In the genomic region with DNA sequence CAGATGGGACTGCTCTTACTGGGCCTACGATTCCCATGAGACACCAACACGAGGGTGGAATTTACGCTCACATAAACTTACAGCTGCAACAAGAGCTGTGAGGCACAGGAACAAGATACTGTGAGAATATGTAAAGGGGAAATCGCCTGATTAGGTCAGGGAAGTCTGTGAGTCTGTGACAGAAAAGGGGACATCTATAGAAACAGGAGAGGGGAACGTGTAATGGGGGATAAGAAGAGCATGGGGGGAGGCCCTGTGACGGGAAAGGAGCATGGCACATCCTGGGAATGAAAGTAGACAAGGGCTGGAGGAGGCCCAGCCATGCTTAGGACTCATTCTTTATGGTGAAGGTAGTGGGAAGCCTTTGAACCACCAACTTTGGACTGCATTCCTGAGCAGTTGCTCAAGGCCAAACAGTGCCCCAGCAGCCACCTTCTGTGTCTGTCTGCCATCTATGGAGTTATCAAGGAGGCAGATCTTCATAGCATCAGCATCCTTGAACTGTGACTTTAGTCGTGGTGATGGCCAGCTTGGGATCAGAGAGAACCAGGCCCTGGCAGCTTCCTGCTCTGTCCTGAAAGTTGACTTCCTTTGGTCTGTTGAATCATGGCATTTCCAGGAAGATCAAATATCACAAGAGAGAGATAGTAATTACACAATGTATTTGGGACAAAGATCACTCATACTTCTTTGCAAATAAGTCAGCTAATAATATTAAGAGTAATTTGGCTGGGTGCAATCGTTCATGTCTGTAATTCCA, we compare ENCODE assay signal across 11 cellular contexts.
DNase-seq lines count a peak whose midpoint lies in the region; ATAC-seq and TF ChIP-seq lines count a peak whose summit lies in the region.
"Had no signal": no experiment of that assay in that cellular context is flagged by ENCODE, and none has a peak within 500 bp of the region (broad histone marks: within the 10 kb centered on the region; RNA-seq: fewer than 3 reads in every experiment).

No MANE protein-coding gene starts in this region.

- no peaks in the 10 kb centered on the region for H3K27me3 ChIP-seq in PC-9 (ENCODE audit: insufficient read depth, low read depth)
- no peaks in the 10 kb centered on the region for H3K27me3 ChIP-seq in A673 (replicated peaks; ENCODE audit: insufficient read depth, low read depth, low read length, poor library complexity)

- ATAC-seq in GM19351 (IDR thresholded peaks at IDR 0.05; ENCODE audit: unreplicated experiment), result peak; percentile 75

- H3K27ac ChIP-seq in PC-9 (peak overlapping the region; percentile 87), A673 (ENCODE audit: low read depth, low read length, poor library complexity, severe bottlenecking) (no peak overlapping the region), caudate nucleus (ENCODE audit: low read depth, low read length) (no peak overlapping the region)
- H3K27ac ChIP-seq: lower lobe of right lung had no signal

- CTCF ChIA-PET in PC-9 (lab: Charles Lee) (interaction anchor here (0.7 to 1.0 kb wide), 2 partner anchors 19 to 1629 kb away, joined by 3 to 4 read pairs; no protein-coding TSS in a partner anchor), A673 (lab: Charles Lee) (no interaction called here)

- H3K4me1 ChIP-seq in PC-9 (replicated peaks; ENCODE audit: insufficient read depth) (peaks cover 32% of the 10 kb centered on the region), A673 (ENCODE audit: insufficient read depth, low read length, poor library complexity, severe bottlenecking) (peaks cover 11% of the 10 kb centered on the region)
- H3K4me1 ChIP-seq: lower lobe of right lung had no signal

- peaks cover 23% of the 10 kb centered on the region for H3F3A ChIP-seq in PC-9 (ENCODE audit: insufficient read depth, low read depth)

- TF ChIP-seq CTCF in PC-9 (conservative IDR thresholded peaks at IDR 0.05) (no peak), A673 (conservative IDR thresholded peaks at IDR 0.05; ENCODE audit: low read depth, low read length) (no peak)

- BruUV-seq in PC-9 (replicated peaks; lab: Mats Ljungman, UMichigan) (no TSS peak), A673 (replicated peaks; lab: Mats Ljungman, UMichigan) (no TSS peak)

- POLR2A ChIA-PET in PC-9 (lab: Charles Lee; ENCODE audit: unreplicated experiment) (interaction anchor here (0.7 kb wide), 1 partner anchor 1016 kb away, joined by 6 read pairs; no protein-coding TSS in a partner anchor), A673 (lab: Charles Lee; ENCODE audit: low non-redundant PET) (no interaction called here)

- intact Hi-C loops in PC-9 (cut with micrococcal nuclease; ENCODE audit: unreplicated experiment) (loop anchor here (1.0 kb wide), 1 partner anchor 83 kb away; no protein-coding TSS in a partner anchor), A673 (cut with micrococcal nuclease; ENCODE audit: unreplicated experiment) (no loop called here)

- H3K4me2 ChIP-seq in PC-9, result peak overlapping the region; percentile 76

- H4K20me1 ChIP-seq in PC-9 (ENCODE audit: insufficient read depth), result no peaks in the 10 kb centered on the region

- no peaks in the 10 kb centered on the region for H3K79me2 ChIP-seq in PC-9 (ENCODE audit: low read depth)

- H3K4me3 ChIP-seq in PC-9, result peak overlapping the region; percentile 32; the same call in 1 of the 2 replicates
- H3K4me3 ChIP-seq in A673 (ENCODE audit: low read depth, low read length, poor library complexity, severe bottlenecking), result no peak overlapping the region
- H3K4me3 ChIP-seq: lower lobe of right lung had no signal

- H3K9me3 ChIP-seq in PC-9 (ENCODE audit: insufficient read depth, low read depth) (no peaks in the 10 kb centered on the region), A673 (ENCODE audit: low read depth, low read length, poor library complexity, severe bottlenecking) (no peaks in the 10 kb centered on the region)
- H3K9me3 ChIP-seq: lower lobe of right lung had no signal

- H2AFZ ChIP-seq in PC-9, result no peak overlapping the region

- H3K36me3 ChIP-seq in PC-9 (ENCODE audit: low read depth) (no peaks in the 10 kb centered on the region), A673 (ENCODE audit: insufficient read depth, low read length, poor library complexity, severe bottlenecking) (no peaks in the 10 kb centered on the region)
- H3K36me3 ChIP-seq: lower lobe of right lung had no signal

- DNase-seq in A172 (ENCODE audit: low spot score) (peak; percentile 38), PC-9 (peak; percentile 68 to 94), glomerular visceral epithelial cell (ENCODE audit: extremely low spot score) (peak; percentile 83), A673 (ENCODE audit: low spot score) (no peak), caudate nucleus (lab: John Stamatoyannopoulos, UW) (no peak), NCI-H1930 (lab: John Stamatoyannopoulos, UW) (no peak)
- DNase-seq in activated T-cell treated with anti-CD3 and anti-CD28 coated beads, Interleukin-2, amount 50 U/mL, for 1 hour, result no peak
- DNase-seq: activated T-cell treated with anti-CD3 and anti-CD28 coated beads, Interleukin-2, amount 50 U/mL, for 72 hours; H7; lower lobe of right lung had no signal

- no peaks in the 10 kb centered on the region for H3K9me2 ChIP-seq in PC-9 (ENCODE audit: insufficient read depth)

Comparison
In these comparisons a context has a peak if more than half of its experiments do, and no peak if none do; other contexts are left out.
1. DNase-seq: peak in A172 (single experiment), PC-9 (2 of 2) and glomerular visceral epithelial cell (single experiment); none in A673 (single experiment), caudate nucleus (0 of 61), NCI-H1930 (0 of 2) and activated T-cell treated with anti-CD3 and anti-CD28 coated beads, Interleukin-2, amount 50 U/mL, for 1 hour (single experiment).